8 cellular contexts compared by ENCODE assay signal in the genomic region with DNA sequence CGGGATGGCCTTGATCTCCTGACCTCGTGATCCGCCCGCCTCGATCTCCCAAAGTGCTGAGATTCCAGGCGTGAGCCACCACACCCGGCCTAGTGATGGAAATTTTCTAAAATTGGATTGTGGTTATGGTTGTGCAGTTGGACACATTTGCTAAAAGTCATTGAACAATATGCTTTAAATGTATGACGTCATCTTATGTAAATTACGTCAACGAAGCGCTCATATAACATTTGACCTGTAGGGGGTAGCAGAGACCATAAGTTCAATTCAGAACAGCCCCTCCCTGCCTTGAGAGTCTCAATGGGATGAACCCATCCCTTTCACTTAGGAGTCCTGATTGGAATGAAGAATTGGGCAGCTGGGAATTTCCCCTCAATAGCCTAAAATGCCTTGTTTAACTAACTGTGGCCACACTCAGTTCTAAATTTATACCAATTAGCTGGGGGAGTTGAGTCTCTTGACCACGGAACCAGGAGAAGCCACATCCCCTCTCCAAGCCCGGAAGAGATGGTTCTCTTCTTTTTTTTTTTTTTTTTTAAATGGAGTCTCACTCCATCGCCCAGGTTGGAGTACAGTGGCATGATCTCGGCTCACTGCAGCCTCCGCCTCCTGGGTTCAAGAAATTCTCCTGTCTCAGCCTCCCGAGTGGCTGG. TPM values are rescaled to one million over a fixed set of nuclear protein-coding genes. Genes with fewer than 3 reads are reported as not detected.
A peak's percentile ranks its signal among the peaks of the same experiment; 100 is the strongest.
DNase-seq lines count a peak whose midpoint lies in the region; ATAC-seq, FAIRE-seq and TF ChIP-seq lines count a peak whose summit lies in the region.

No MANE protein-coding gene starts in this region.

- H3K27ac ChIP-seq in SJSA1 (no peak overlapping the region), K562 (ENCODE audit: extremely low read depth, low read depth, low read length) (peak overlapping the region; percentile 44; the same call in 1 of the 3 replicates), hepatocyte (no peak overlapping the region), small intestine (ENCODE audit: low read depth in 1 of 2, low read length in 1 of 2) (no peak overlapping the region)

- no peaks in the 10 kb centered on the region for H3K9me1 ChIP-seq in K562 (ENCODE audit: control insufficient read depth, insufficient read depth, low read length)

- TF ChIP-seq EP300 in K562 (IDR thresholded peaks at IDR 0.05; ENCODE audit: low read length) = peak; percentile 21; the same call in 1 of the 2 replicates

- H3K4me1 ChIP-seq in SJSA1 (replicated peaks) (peaks cover 14% of the 10 kb centered on the region), K562 (replicated peaks in 1 of 2; ENCODE audit: control insufficient read depth in 2 of 2, insufficient read depth in 2 of 2, low read length in 2 of 2) (peaks cover 0 to 2% of the 10 kb centered on the region in 2 experiments; a peak in 1 of 5 replicates), hepatocyte (ENCODE audit: insufficient read depth) (no peaks in the 10 kb centered on the region), small intestine (ENCODE audit: control insufficient read depth in 2 of 2, insufficient read depth in 1 of 2, low read depth in 1 of 2, low read length in 1 of 2) (no peaks in the 10 kb centered on the region)

- H3K36me3 ChIP-seq in SJSA1 (no peaks in the 10 kb centered on the region), K562 (ENCODE audit: control insufficient read depth, insufficient read depth, low read length) (no peaks in the 10 kb centered on the region), hepatocyte (replicated peaks; ENCODE audit: insufficient read depth, low read depth) (no peaks in the 10 kb centered on the region), small intestine (ENCODE audit: control insufficient read depth in 2 of 2, insufficient read depth in 2 of 2, low read length in 2 of 2) (no peaks in the 10 kb centered on the region)

- H3K9me2 ChIP-seq in hepatocyte (replicated peaks; ENCODE audit: insufficient read depth) = no peaks in the 10 kb centered on the region

- DNase-seq in NK-92 treated with Interleukin-12 subunit alpha and Interleukin-12 subunit beta, amount 100 ng/mL, for 24 hours (lab: John Stamatoyannopoulos, UW) = peak; percentile 8
- DNase-seq in NK-92 (lab: John Stamatoyannopoulos, UW; ENCODE audit: unreplicated experiment) = no peak
- peak; percentile 79 for DNase-seq in NCI-H1092 (lab: John Stamatoyannopoulos, UW)
- DNase-seq in SJSA1 (ENCODE audit: low read depth in 1 of 2, low spot score in 2 of 2) = peak; percentile 81 to 92
- peak; percentile 66 to 81 (median 66) for DNase-seq in K562 (ENCODE audit: extremely low read depth in 1 of 4, low spot score in 3 of 4)
- DNase-seq in hepatocyte (ENCODE audit: low spot score) = peak; percentile 93
- peak; percentile 73 for DNase-seq in small intestine

- H3K9me3 ChIP-seq in SJSA1 (replicated peaks) = no peaks in the 10 kb centered on the region
- no peaks in the 10 kb centered on the region for H3K9me3 ChIP-seq in K562 (replicated peaks; ENCODE audit: control insufficient read depth, insufficient read depth, low read depth, low read length)
- H3K9me3 ChIP-seq in hepatocyte (ENCODE audit: low read depth) = no peaks in the 10 kb centered on the region
- no peaks in the 10 kb centered on the region for H3K9me3 ChIP-seq in small intestine (ENCODE audit: control insufficient read depth, low read depth)

- H3K4me2 ChIP-seq in K562 (ENCODE audit: insufficient read depth, low read length) (no peak overlapping the region; the same call in 1 of the 2 replicates), hepatocyte (no peak overlapping the region)

- in situ Hi-C loops in K562 (cut with MboI) = no loop called here

- BruUV-seq in K562 (replicated peaks; lab: Mats Ljungman, UMichigan) = no TSS peak

- H2AFZ ChIP-seq in K562 (ENCODE audit: low read depth, low read length) = no peak overlapping the region
- H2AFZ ChIP-seq in hepatocyte = no peak overlapping the region

- no peaks in the 10 kb centered on the region for H3K79me2 ChIP-seq in K562 (ENCODE audit: control insufficient read depth, insufficient read depth, low read length)
- H3K79me2 ChIP-seq in hepatocyte = no peaks in the 10 kb centered on the region

- peak; percentile 71 to 96 (median 83) for TF ChIP-seq CTCF in K562 (IDR thresholded peaks at IDR 0.05 in 2 of 3, conservative IDR thresholded peaks at IDR 0.05 in 1 of 3; ENCODE audit: insufficient read depth in 2 of 3, low read depth in 1 of 3, low read length in 3 of 3)
- TF ChIP-seq CTCF in hepatocyte (IDR thresholded peaks at IDR 0.05; ENCODE audit: poor library complexity) = peak; percentile 85

- FAIRE-seq in K562 (lab: Jason Lieb, UNC) = peak; percentile 95
- no peak for FAIRE-seq in small intestine (lab: Jason Lieb, UNC)

- CTCF ChIA-PET in K562 (lab: Yijun Ruan, JAX; ENCODE audit: low intra/inter-chr PET ratio) = interaction anchor here (0.7 to 1.7 kb wide), 3 partner anchors 114 to 201 kb away, joined by 3 to 7 read pairs (median 6); no protein-coding TSS in a partner anchor

- no peaks in the 10 kb centered on the region for H3K27me3 ChIP-seq in SJSA1 (replicated peaks)
- no peaks in the 10 kb centered on the region for H3K27me3 ChIP-seq in K562 (ENCODE audit: control insufficient read depth in 2 of 2, insufficient read depth in 2 of 2, low read length in 2 of 2)
- H3K27me3 ChIP-seq in hepatocyte = no peaks in the 10 kb centered on the region
- H3K27me3 ChIP-seq in small intestine (ENCODE audit: control insufficient read depth in 2 of 2, insufficient read depth in 2 of 2, low read length in 2 of 2) = no peaks in the 10 kb centered on the region

- ATAC-seq in K562 (peak; percentile 81), GM18520 (IDR thresholded peaks at IDR 0.05; ENCODE audit: unreplicated experiment) (no peak)

- POLR2A ChIA-PET in K562 (lab: Yijun Ruan, JAX) = interaction anchor here (1.3 kb wide), 1 partner anchor 10 kb away, joined by 4 read pairs; no protein-coding TSS in a partner anchor

- no peaks in the 10 kb centered on the region for H4K20me1 ChIP-seq in K562 (replicated peaks; ENCODE audit: control insufficient read depth, insufficient read depth, low read length)
- no peaks in the 10 kb centered on the region for H4K20me1 ChIP-seq in hepatocyte (ENCODE audit: insufficient read depth, poor library complexity, severe bottlenecking)

- H3K9ac ChIP-seq in K562 (ENCODE audit: insufficient read depth in 1 of 2, low read depth in 2 of 2, low read length in 2 of 2) = no peak overlapping the region

- no peak for TF ChIP-seq POLR2A in K562 (conservative IDR thresholded peaks at IDR 0.05)

- peak; percentile 94 to 96 for TF ChIP-seq RAD21 in K562 (CRISPR knock-in tag; conservative IDR thresholded peaks at IDR 0.05 in 1 of 2, IDR thresholded peaks at IDR 0.05 in 1 of 2)

- 25% methylated on average over 12 of the region's 17 CpGs for WGBS in K562 (ENCODE audit: insufficient coverage, low coverage, missing lambda C conversion rate)
- WGBS in hepatocyte (ENCODE audit: low lambda C conversion rate, missing lambda C conversion rate) = 51% methylated on average over 17 of the region's 17 CpGs
- 14 to 33% (median 23%) methylated on average over 17 of the region's 17 CpGs for WGBS in small intestine, 3 donors

- no peak overlapping the region for H3K4me3 ChIP-seq in SJSA1
- H3K4me3 ChIP-seq in K562 = no peak overlapping the region
- no peak overlapping the region for H3K4me3 ChIP-seq in hepatocyte
- H3K4me3 ChIP-seq in small intestine (ENCODE audit: low read depth in 1 of 2, low read length in 2 of 2) = no peak overlapping the region

- intact Hi-C loops in K562 (cut with micrococcal nuclease) = loop anchor here (1.0 kb wide), 1 partner anchor 114 kb away; no protein-coding TSS in a partner anchor

RNA-seq across cellular contexts. Expression of a gene that starts 15.2 kb away (rescaled TPM):
- 2.0 and 7.2 TPM in 2 replicates for total RNA-seq in SJSA1 (2014; rRNA removed; shearing (Covaris generic))
- 5.1 and 7.6 TPM in 2 replicates for total RNA-seq in K562 (2011; cell fraction: chromatin; rRNA removed; ENCODE audit: low replicate concordance)
- 5.1 and 5.5 TPM in 2 replicates for total RNA-seq in K562 (2011; cell fraction: nucleolus; rRNA removed)
- 2.7 and 4.5 TPM in 2 replicates for total RNA-seq in K562 (2011; cell fraction: nucleoplasm; rRNA removed)
- total RNA-seq in K562 (2014; rRNA removed) = 3.3 and 6.1 TPM in 2 replicates
- total RNA-seq in K562 (2014; rRNA removed; fragmentation: Illumina TruSeq; extraction: Trizol) = 1.1 and 1.2 TPM in 2 replicates
- 3.4 and 3.5 TPM in 2 replicates for total RNA-seq in K562 (2015; rRNA removed; fragmentation: Illumina TruSeq; extraction: Trizol)
- total RNA-seq in K562 (2021) = 1.8 TPM in 2 replicates
- 3.3 and 3.5 TPM in 2 replicates for polyA plus RNA-seq in K562 (2011; rRNA removed)
- polyA plus RNA-seq in K562 (2011; cell fraction: cytosol; rRNA removed) = 3.0 TPM in 2 replicates
- polyA plus RNA-seq in K562 (2011; cell fraction: nucleus; rRNA removed) = 6.5 and 7.6 TPM in 2 replicates
- polyA plus RNA-seq in K562 (2012) = 2.3 and 10.0 TPM in 2 replicates
- 1.8 and 3.1 TPM in 2 replicates for polyA plus RNA-seq in K562 (2014; fragmentation: Illumina TruSeq; extraction: Trizol)
- polyA plus RNA-seq in K562 (2014; fragmentation: Nextera tagmentation; extraction: Ambion mirVana) = 1 to 10 TPM; 1.2 to 1.5 TPM
- 2.5 and 4.4 TPM in 2 replicates for polyA plus RNA-seq in K562 (2014; rRNA removed)
- polyA minus RNA-seq in K562 (2011; rRNA and poly(A)+ RNA removed) = 0.70 and 0.78 TPM in 2 replicates
- polyA minus RNA-seq in K562 (2011; cell fraction: cytosol; rRNA and poly(A)+ RNA removed) = 1.1 TPM in 1 of 2 replicates, not detected in the other
- 0.94 and 2.4 TPM in 2 replicates for polyA minus RNA-seq in K562 (2011; cell fraction: nucleus; rRNA and poly(A)+ RNA removed)
- total RNA-seq in hepatocyte = 1.2 and 4.7 TPM in 2 replicates
- 1.2 and 3.9 TPM in 2 replicates for polyA plus RNA-seq in hepatocyte
- polyA plus RNA-seq in small intestine = under 1 TPM in 1 of 3 donors, not detected in 2; 1.00 TPM

RNA-seq across cellular contexts. Expression of a gene that starts 17.4 kb away (rescaled TPM):
- total RNA-seq in SJSA1 (2014; rRNA removed; shearing (Covaris generic)) = 4.5 and 5.6 TPM in 2 replicates
- total RNA-seq in K562 (2011; cell fraction: chromatin; rRNA removed; ENCODE audit: low replicate concordance) = 62.3 and 82.9 TPM in 2 replicates
- total RNA-seq in K562 (2011; cell fraction: nucleolus; rRNA removed) = 40.1 and 43.2 TPM in 2 replicates
- total RNA-seq in K562 (2011; cell fraction: nucleoplasm; rRNA removed) = 32.5 and 41.6 TPM in 2 replicates
- 6.5 and 8.6 TPM in 2 replicates for total RNA-seq in K562 (2014; rRNA removed)
- total RNA-seq in K562 (2014; rRNA removed; fragmentation: Illumina TruSeq; extraction: Trizol) = 11.2 and 13.5 TPM in 2 replicates
- total RNA-seq in K562 (2015; rRNA removed; fragmentation: Illumina TruSeq; extraction: Trizol) = 10.2 and 11.2 TPM in 2 replicates
- total RNA-seq in K562 (2021) = 6.7 and 6.8 TPM in 2 replicates
- 12.3 and 14.5 TPM in 2 replicates for polyA plus RNA-seq in K562 (2011; rRNA removed)
- 4.5 and 6.9 TPM in 2 replicates for polyA plus RNA-seq in K562 (2011; cell fraction: cytosol; rRNA removed)
- 11.2 and 12.3 TPM in 2 replicates for polyA plus RNA-seq in K562 (2011; cell fraction: nucleus; rRNA removed)
- polyA plus RNA-seq in K562 (2012) = 5.9 and 14.5 TPM in 2 replicates
- polyA plus RNA-seq in K562 (2014; fragmentation: Illumina TruSeq; extraction: Trizol) = 7.7 and 10.7 TPM in 2 replicates
- 1 to 10 TPM; 4.3 to 4.9 TPM for polyA plus RNA-seq in K562 (2014; fragmentation: Nextera tagmentation; extraction: Ambion mirVana)
- 8.1 and 8.2 TPM in 2 replicates for polyA plus RNA-seq in K562 (2014; rRNA removed)
- polyA minus RNA-seq in K562 (2011; rRNA and poly(A)+ RNA removed) = 22.6 and 25.0 TPM in 2 replicates
- polyA minus RNA-seq in K562 (2011; cell fraction: cytosol; rRNA and poly(A)+ RNA removed) = 3.2 and 4.4 TPM in 2 replicates
- polyA minus RNA-seq in K562 (2011; cell fraction: nucleus; rRNA and poly(A)+ RNA removed) = 5.4 and 7.1 TPM in 2 replicates
- 3.3 and 3.4 TPM in 2 replicates for total RNA-seq in hepatocyte
- polyA plus RNA-seq in hepatocyte = 1.8 and 2.2 TPM in 2 replicates
- 1 to 10 TPM; 1.1 to 2.2 (median 1.6) TPM for polyA plus RNA-seq in small intestine
